ENCODE assay signal across 1 cellular context in the genomic region with DNA sequence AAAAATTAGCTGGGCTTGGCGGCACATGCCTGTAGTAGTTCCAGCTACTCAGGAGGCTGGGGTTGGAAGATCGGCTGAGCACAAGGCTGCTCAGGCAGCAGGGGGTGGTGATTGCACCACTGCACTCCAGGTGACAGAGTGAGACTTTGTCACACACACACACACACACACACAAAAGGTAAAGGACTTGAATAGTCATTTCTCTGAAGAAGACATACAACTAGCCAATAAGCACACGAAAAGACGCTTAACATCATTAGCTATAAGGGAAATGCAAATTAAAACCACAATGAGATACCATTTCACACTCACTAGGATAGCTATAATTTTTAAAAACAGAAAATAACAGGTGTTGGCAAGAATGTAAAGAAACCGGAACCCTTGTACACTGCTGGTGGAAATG.
TF ChIP-seq lines count a peak whose summit lies in the region.

No MANE protein-coding gene starts in this region.

TF ChIP-seq in HepG2, 621 proteins besides CTCF, POLR2A, EP300 and RAD21 (continued from another document):
- TF ChIP-seq, protein P1, sequence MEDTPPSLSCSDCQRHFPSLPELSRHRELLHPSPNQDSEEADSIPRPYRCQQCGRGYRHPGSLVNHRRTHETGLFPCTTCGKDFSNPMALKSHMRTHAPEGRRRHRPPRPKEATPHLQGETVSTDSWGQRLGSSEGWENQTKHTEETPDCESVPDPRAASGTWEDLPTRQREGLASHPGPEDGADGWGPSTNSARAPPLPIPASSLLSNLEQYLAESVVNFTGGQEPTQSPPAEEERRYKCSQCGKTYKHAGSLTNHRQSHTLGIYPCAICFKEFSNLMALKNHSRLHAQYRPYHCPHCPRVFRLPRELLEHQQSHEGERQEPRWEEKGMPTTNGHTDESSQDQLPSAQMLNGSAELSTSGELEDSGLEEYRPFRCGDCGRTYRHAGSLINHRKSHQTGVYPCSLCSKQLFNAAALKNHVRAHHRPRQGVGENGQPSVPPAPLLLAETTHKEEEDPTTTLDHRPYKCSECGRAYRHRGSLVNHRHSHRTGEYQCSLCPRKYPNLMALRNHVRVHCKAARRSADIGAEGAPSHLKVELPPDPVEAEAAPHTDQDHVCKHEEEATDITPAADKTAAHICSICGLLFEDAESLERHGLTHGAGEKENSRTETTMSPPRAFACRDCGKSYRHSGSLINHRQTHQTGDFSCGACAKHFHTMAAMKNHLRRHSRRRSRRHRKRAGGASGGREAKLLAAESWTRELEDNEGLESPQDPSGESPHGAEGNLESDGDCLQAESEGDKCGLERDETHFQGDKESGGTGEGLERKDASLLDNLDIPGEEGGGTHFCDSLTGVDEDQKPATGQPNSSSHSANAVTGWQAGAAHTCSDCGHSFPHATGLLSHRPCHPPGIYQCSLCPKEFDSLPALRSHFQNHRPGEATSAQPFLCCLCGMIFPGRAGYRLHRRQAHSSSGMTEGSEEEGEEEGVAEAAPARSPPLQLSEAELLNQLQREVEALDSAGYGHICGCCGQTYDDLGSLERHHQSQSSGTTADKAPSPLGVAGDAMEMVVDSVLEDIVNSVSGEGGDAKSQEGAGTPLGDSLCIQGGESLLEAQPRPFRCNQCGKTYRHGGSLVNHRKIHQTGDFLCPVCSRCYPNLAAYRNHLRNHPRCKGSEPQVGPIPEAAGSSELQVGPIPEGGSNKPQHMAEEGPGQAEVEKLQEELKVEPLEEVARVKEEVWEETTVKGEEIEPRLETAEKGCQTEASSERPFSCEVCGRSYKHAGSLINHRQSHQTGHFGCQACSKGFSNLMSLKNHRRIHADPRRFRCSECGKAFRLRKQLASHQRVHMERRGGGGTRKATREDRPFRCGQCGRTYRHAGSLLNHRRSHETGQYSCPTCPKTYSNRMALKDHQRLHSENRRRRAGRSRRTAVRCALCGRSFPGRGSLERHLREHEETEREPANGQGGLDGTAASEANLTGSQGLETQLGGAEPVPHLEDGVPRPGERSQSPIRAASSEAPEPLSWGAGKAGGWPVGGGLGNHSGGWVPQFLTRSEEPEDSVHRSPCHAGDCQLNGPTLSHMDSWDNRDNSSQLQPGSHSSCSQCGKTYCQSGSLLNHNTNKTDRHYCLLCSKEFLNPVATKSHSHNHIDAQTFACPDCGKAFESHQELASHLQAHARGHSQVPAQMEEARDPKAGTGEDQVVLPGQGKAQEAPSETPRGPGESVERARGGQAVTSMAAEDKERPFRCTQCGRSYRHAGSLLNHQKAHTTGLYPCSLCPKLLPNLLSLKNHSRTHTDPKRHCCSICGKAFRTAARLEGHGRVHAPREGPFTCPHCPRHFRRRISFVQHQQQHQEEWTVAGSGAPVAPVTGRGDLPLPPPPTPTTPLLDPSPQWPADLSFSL (CRISPR knock-in tag; IDR thresholded peaks at IDR 0.05): peak; percentile 79
